17 cellular contexts compared by ENCODE assay signal in the genomic region with DNA sequence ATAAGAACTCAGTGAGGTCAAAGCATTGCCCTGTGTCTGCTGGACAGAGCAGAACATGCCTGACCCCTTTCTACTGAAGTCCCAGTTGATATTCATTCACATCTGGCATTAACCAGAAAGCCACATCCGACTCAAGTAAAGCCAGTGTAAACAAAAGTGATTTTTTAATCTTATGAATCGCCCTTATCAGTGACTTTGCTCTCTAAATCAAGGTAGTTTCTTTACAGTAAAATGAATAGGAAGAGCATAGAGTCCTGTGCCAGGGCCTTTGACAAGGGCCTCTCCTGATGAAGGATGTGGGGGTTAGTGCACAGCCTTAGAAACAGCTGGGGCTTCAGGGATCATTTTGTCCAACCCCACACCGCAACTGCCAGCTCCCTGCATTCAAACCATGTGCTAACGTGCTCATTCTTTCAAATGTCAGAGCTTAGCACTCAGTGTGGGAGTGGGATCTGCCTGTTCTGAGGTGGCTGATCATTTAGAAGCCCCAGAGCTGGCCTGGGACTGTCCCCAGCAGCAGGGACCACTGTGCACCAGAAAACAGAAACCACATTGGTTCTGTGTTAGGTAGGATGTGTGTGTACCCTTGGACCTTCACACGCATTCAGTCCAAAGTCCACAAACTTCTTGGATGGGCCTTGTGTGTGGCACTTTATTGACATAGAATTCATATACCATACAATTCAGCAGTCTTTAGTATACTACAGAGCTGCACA. TPM values are rescaled to one million over a fixed set of nuclear protein-coding genes. Genes with fewer than 3 reads are reported as not detected.
DNase-seq lines count a peak whose midpoint lies in the region; ATAC-seq and TF ChIP-seq lines count a peak whose summit lies in the region.
"Had no signal": no experiment of that assay in that cellular context is flagged by ENCODE, and none has a peak within 500 bp of the region (broad histone marks: within the 10 kb centered on the region; RNA-seq: fewer than 3 reads in every experiment).

No MANE protein-coding gene starts in this region.

- H3K27ac Mint-ChIP-seq in activated T-cell treated with anti-CD3 and anti-CD28 coated beads, Interleukin-2, amount 50 U/mL, for 24 hours: peak overlapping the region; percentile 75
- H3K27ac Mint-ChIP-seq in activated naive CD8-positive, alpha-beta T cell treated with anti-CD3 and anti-CD28 coated beads, Interleukin-2, amount 50 U/mL, for 24 hours: peak overlapping the region; percentile 81
- no peak overlapping the region for H3K27ac Mint-ChIP-seq in glutamatergic neuron (ENCODE audit: unreplicated experiment)

- no peak overlapping the region for H3K4me2 ChIP-seq in neuronal stem cell (ENCODE audit: insufficient read depth, low read length, poor library complexity, severe bottlenecking)

- H4K91ac ChIP-seq in neuronal stem cell (ENCODE audit: low read depth, low read length, poor library complexity): no peak overlapping the region

- DNase-seq in activated T-cell treated with anti-CD3 and anti-CD28 coated beads, Interleukin-2, amount 50 U/mL, for 24 hours: no peak
- no peak for DNase-seq in activated T-cell treated with anti-CD3 and anti-CD28 coated beads, Interleukin-2, amount 50 U/mL, for 1 hour
- peak; percentile 31 for DNase-seq in activated naive CD8-positive, alpha-beta T cell treated with anti-CD3 and anti-CD28 coated beads, Interleukin-2, amount 50 U/mL, for 24 hours
- peak; percentile 50 for DNase-seq in stimulated activated CD8-positive, alpha-beta memory T cell treated with anti-CD3 and anti-CD28 coated beads, Interleukin-4, amount 100 ng/mL, for 48 hours
- no peak for DNase-seq in glutamatergic neuron
- DNase-seq in medulla oblongata (ENCODE audit: extremely low spot score): no peak
- DNase-seq in neuronal stem cell (ENCODE audit: low spot score): no peak
- DNase-seq: esophagus squamous epithelium, mammary epithelial cell, NCI-H146, NCI-H82, psoas muscle, spleen had no signal

- no peak overlapping the region for H3K4me3 Mint-ChIP-seq in activated T-cell treated with anti-CD3 and anti-CD28 coated beads, Interleukin-2, amount 50 U/mL, for 24 hours
- H3K4me3 Mint-ChIP-seq in activated naive CD8-positive, alpha-beta T cell treated with anti-CD3 and anti-CD28 coated beads, Interleukin-2, amount 50 U/mL, for 24 hours: no peak overlapping the region
- no peak overlapping the region for H3K4me3 Mint-ChIP-seq in glutamatergic neuron (ENCODE audit: unreplicated experiment)

- H3K36me3 Mint-ChIP-seq in activated T-cell treated with anti-CD3 and anti-CD28 coated beads, Interleukin-2, amount 50 U/mL, for 24 hours (ENCODE audit: low read depth): peaks cover 63% of the 10 kb centered on the region
- H3K36me3 Mint-ChIP-seq in activated naive CD8-positive, alpha-beta T cell treated with anti-CD3 and anti-CD28 coated beads, Interleukin-2, amount 50 U/mL, for 24 hours (ENCODE audit: low read depth): peaks cover 44% of the 10 kb centered on the region
- peaks cover 5% of the 10 kb centered on the region for H3K36me3 Mint-ChIP-seq in glutamatergic neuron (ENCODE audit: unreplicated experiment)

- H3K27ac ChIP-seq in neuronal stem cell (replicated peaks; ENCODE audit: low read length): no peak overlapping the region
- H3K27ac ChIP-seq: esophagus squamous epithelium, psoas muscle had no signal

- no peak overlapping the region for H3K18ac ChIP-seq in neuronal stem cell (ENCODE audit: low read length)

- no peaks in the 10 kb centered on the region for H3K4me1 ChIP-seq in neuronal stem cell (ENCODE audit: control insufficient read depth in 2 of 2, insufficient read depth in 1 of 2, low read depth in 1 of 2, low read length in 2 of 2)
- H3K4me1 ChIP-seq: psoas muscle had no signal

- no peaks in the 10 kb centered on the region for H3K27me3 Mint-ChIP-seq in activated T-cell treated with anti-CD3 and anti-CD28 coated beads, Interleukin-2, amount 50 U/mL, for 24 hours
- H3K27me3 Mint-ChIP-seq in activated naive CD8-positive, alpha-beta T cell treated with anti-CD3 and anti-CD28 coated beads, Interleukin-2, amount 50 U/mL, for 24 hours: no peaks in the 10 kb centered on the region
- H3K27me3 Mint-ChIP-seq in glutamatergic neuron (ENCODE audit: unreplicated experiment): peaks cover 2% of the 10 kb centered on the region

- H2BK5ac ChIP-seq in neuronal stem cell (ENCODE audit: low read length): no peak overlapping the region

- no peak overlapping the region for H2BK12ac ChIP-seq in neuronal stem cell (ENCODE audit: low read length)

- H4K8ac ChIP-seq in neuronal stem cell (ENCODE audit: low read depth, low read length): no peak overlapping the region

- no peak overlapping the region for H2AFZ ChIP-seq in neuronal stem cell (ENCODE audit: low read length)

- WGBS in neuronal stem cell (ENCODE audit: extremely low coverage in 2 of 2, insufficient read length in 2 of 2, insufficient replicate concordance in 1 of 2), 2 donors: no CpG with 5 or more reads among the region's 5 CpGs

- no peak overlapping the region for H2AK5ac ChIP-seq in neuronal stem cell (ENCODE audit: low read depth, low read length)

- no peak overlapping the region for H3K9ac ChIP-seq in neuronal stem cell (ENCODE audit: low read depth, low read length, poor library complexity)

- ATAC-seq in HG02798 (IDR thresholded peaks at IDR 0.05; ENCODE audit: poor library complexity, unreplicated experiment): peak; percentile 50
- peak; percentile 89 for ATAC-seq in activated naive CD8-positive, alpha-beta T cell treated with anti-CD3 and anti-CD28 coated beads, Interleukin-2, amount 50 U/mL, for 24 hours
- ATAC-seq: Panc1, psoas muscle had no signal

- peaks cover 50% of the 10 kb centered on the region for H3K4me1 Mint-ChIP-seq in activated T-cell treated with anti-CD3 and anti-CD28 coated beads, Interleukin-2, amount 50 U/mL, for 24 hours (ENCODE audit: low read depth)
- H3K4me1 Mint-ChIP-seq in activated naive CD8-positive, alpha-beta T cell treated with anti-CD3 and anti-CD28 coated beads, Interleukin-2, amount 50 U/mL, for 24 hours: peaks cover 55% of the 10 kb centered on the region
- H3K4me1 Mint-ChIP-seq in glutamatergic neuron (ENCODE audit: low read depth, unreplicated experiment): peaks cover 2% of the 10 kb centered on the region

- H3K9me3 Mint-ChIP-seq in activated T-cell treated with anti-CD3 and anti-CD28 coated beads, Interleukin-2, amount 50 U/mL, for 24 hours: peaks cover 3% of the 10 kb centered on the region
- H3K9me3 Mint-ChIP-seq in activated naive CD8-positive, alpha-beta T cell treated with anti-CD3 and anti-CD28 coated beads, Interleukin-2, amount 50 U/mL, for 24 hours: peaks cover 6% of the 10 kb centered on the region
- no peaks in the 10 kb centered on the region for H3K9me3 Mint-ChIP-seq in glutamatergic neuron (ENCODE audit: unreplicated experiment)

- H3K27me3 ChIP-seq in neuronal stem cell (ENCODE audit: control insufficient read depth in 3 of 3, insufficient read depth in 3 of 3, low read depth in 1 of 3, low read length in 3 of 3): no peaks in the 10 kb centered on the region
- H3K27me3 ChIP-seq: esophagus squamous epithelium, spleen had no signal

- no peak overlapping the region for H3K4me3 ChIP-seq in neuronal stem cell (ENCODE audit: low read length in 2 of 2)
- H3K4me3 ChIP-seq: esophagus squamous epithelium, psoas muscle, spleen had no signal

- no peak overlapping the region for H2BK120ac ChIP-seq in neuronal stem cell (ENCODE audit: low read depth, low read length)

- H3K79me1 ChIP-seq in neuronal stem cell (ENCODE audit: low read depth, low read length): peaks cover 1% of the 10 kb centered on the region

- no peak overlapping the region for H2BK15ac ChIP-seq in neuronal stem cell (ENCODE audit: low read length)

- H3K36me3 ChIP-seq in neuronal stem cell (replicated peaks in 1 of 2; ENCODE audit: control insufficient read depth in 2 of 2, insufficient read depth in 2 of 2, low read length in 2 of 2): peaks cover 0 to 19% of the 10 kb centered on the region in 2 donors

- no peak overlapping the region for H3K4ac ChIP-seq in neuronal stem cell (ENCODE audit: low read length)

- H3K14ac ChIP-seq in neuronal stem cell (ENCODE audit: low read length): no peak overlapping the region

- H3K23ac ChIP-seq in neuronal stem cell (ENCODE audit: low read depth, low read length, poor library complexity): no peak overlapping the region

- no peaks in the 10 kb centered on the region for H3K9me3 ChIP-seq in neuronal stem cell (replicated peaks in 1 of 2; ENCODE audit: control insufficient read depth in 2 of 2, insufficient read depth in 1 of 2, low read depth in 1 of 2, low read length in 2 of 2)
- H3K9me3 ChIP-seq: esophagus squamous epithelium, psoas muscle, spleen had no signal

- no peak for TF ChIP-seq CTCF in glutamatergic neuron (IDR thresholded peaks at IDR 0.05; ENCODE audit: partially characterized antibody, unreplicated experiment)

RNA-seq across cellular contexts. Expression of a gene that starts 55.3 kb away (rescaled TPM):
- total RNA-seq in glutamatergic neuron (ENCODE audit: unreplicated experiment): not detected
- polyA plus RNA-seq in neuronal stem cell (2013, experiment 1 of 2): 0.01 TPM
- polyA plus RNA-seq in neuronal stem cell (2013, experiment 2 of 2): 0.04 TPM
- total RNA-seq: M059J, mammary epithelial cell had no signal
- polyA plus RNA-seq: mammary epithelial cell, neural cell had no signal

Comparison
In these comparisons a context has a peak if more than half of its experiments do, and no peak if none do; other contexts are left out.
1. DNase-seq: peak in activated naive CD8-positive, alpha-beta T cell treated with anti-CD3 and anti-CD28 coated beads, Interleukin-2, amount 50 U/mL, for 24 hours (single experiment) and stimulated activated CD8-positive, alpha-beta memory T cell treated with anti-CD3 and anti-CD28 coated beads, Interleukin-4, amount 100 ng/mL, for 48 hours (single experiment); none in activated T-cell treated with anti-CD3 and anti-CD28 coated beads, Interleukin-2, amount 50 U/mL, for 24 hours (single experiment), activated T-cell treated with anti-CD3 and anti-CD28 coated beads, Interleukin-2, amount 50 U/mL, for 1 hour (single experiment), glutamatergic neuron (single experiment), medulla oblongata (single experiment) and neuronal stem cell (single experiment).